Comparison of ENCODE assay signal across 10 cellular contexts in genomic region chr3:139534992-139535879, GRCh38. TPM values are rescaled to one million over a fixed set of nuclear protein-coding genes. Genes with fewer than 3 reads are reported as not detected.
DNase-seq lines count a peak whose midpoint lies in the region; TF ChIP-seq lines count a peak whose summit lies in the region.
"Had no signal": no experiment of that assay in that cellular context is flagged by ENCODE, and none has a peak within 500 bp of the region (broad histone marks: within the 10 kb centered on the region; RNA-seq: fewer than 3 reads in every experiment).

No MANE protein-coding gene starts in this region.

- H3K4me3 ChIP-seq in SJCRH30 (no peak overlapping the region), ovary (no peak overlapping the region)

- 9 to 21% (median 11%) methylated on average over 12 of the region's 12 CpGs for WGBS in ovary, 3 donors

- TF ChIP-seq POLR2A in ovary (IDR thresholded peaks at IDR 0.05), result no peak

- H3K4me1 ChIP-seq in SJCRH30, result peaks cover 60% of the 10 kb centered on the region
- H3K4me1 ChIP-seq in ovary (ENCODE audit: insufficient read depth), result peaks cover 54% of the 10 kb centered on the region

- H3K27ac ChIP-seq in SJCRH30 (peak overlapping the region; percentile 92), ovary (peak overlapping the region; percentile 59 to 97)

- H3K36me3 ChIP-seq in SJCRH30 (peaks cover 27% of the 10 kb centered on the region), ovary (no peaks in the 10 kb centered on the region)

- TF ChIP-seq CTCF in ovary (IDR thresholded peaks at IDR 0.05), result no peak

- no peak for TF ChIP-seq EP300 in ovary (IDR thresholded peaks at IDR 0.05)

- intact Hi-C loops in ovary (cut with DNase I), result no loop called here

- H3K9me3 ChIP-seq in SJCRH30 (replicated peaks) (no peaks in the 10 kb centered on the region), ovary (no peaks in the 10 kb centered on the region)

- DNase-seq in DMS 273 treated with DMSO at 0.1 percent for 48 hours (lab: John Stamatoyannopoulos, UW) (peak; percentile 87), SJCRH30 (peak; percentile 91 to 95), fibroblast of the conjunctiva (ENCODE audit: low read depth) (peak; percentile 88), ovary (peak; percentile 74 to 85 (median 84)), G401 (ENCODE audit: low spot score) (no peak), NCI-H748 (lab: John Stamatoyannopoulos, UW; ENCODE audit: unreplicated experiment) (no peak), MV-4-11 (lab: John Stamatoyannopoulos, UW) (no peak), KBM-7 (no peak)
- DNase-seq: GDM1 had no signal

- in situ Hi-C loops in G401 (cut with HindIII; ENCODE audit: low sequenced_read_pairs) (no loop called here), KBM-7 (cut with MboI; ENCODE audit: low pct_unique_long_range_greater_than_20kb, low sequenced_read_pairs) (no loop called here)

- no peaks in the 10 kb centered on the region for H3K27me3 ChIP-seq in SJCRH30
- H3K27me3 ChIP-seq in ovary, result no peaks in the 10 kb centered on the region

RNA-seq across cellular contexts. Expression of gene RBP1, which starts 4.3 kb away (rescaled TPM):
- 839 and 902 TPM in 2 replicates for total RNA-seq in SJCRH30 (2014; rRNA removed; shearing (Covaris generic))
- 1,000 to 10,000 TPM in 4 of 7 donors, 100 to 1,000 TPM in 3; 599 to 1,818 (median 1,035) TPM for total RNA-seq in ovary
- 1,000 to 10,000 TPM; 1,326 to 3,076 TPM for polyA plus RNA-seq in ovary
- total RNA-seq in G401 (2014; rRNA removed; shearing (Covaris generic)), result not detected in 2 replicates

RNA-seq across cellular contexts. Expression of gene RBP2, which starts 58.9 kb away (rescaled TPM):
- not detected in 2 replicates for total RNA-seq in SJCRH30 (2014; rRNA removed; shearing (Covaris generic))
- 1 to 10 TPM in 1 of 7 donors, under 1 TPM in 1, not detected in 5; 0.69 to 2.3 TPM for total RNA-seq in ovary
- under 1 TPM in 1 of 2 donors, not detected in 1; 0.13 TPM for polyA plus RNA-seq in ovary
- not detected in 2 replicates for total RNA-seq in G401 (2014; rRNA removed; shearing (Covaris generic))
- total RNA-seq: renal cortical epithelial cell had no signal

Comparison
In these comparisons a context has a peak if more than half of its experiments do, and no peak if none do; other contexts are left out.
1. DNase-seq: peak in DMS 273 treated with DMSO at 0.1 percent for 48 hours (single experiment), SJCRH30 (2 of 2), fibroblast of the conjunctiva (single experiment) and ovary (5 of 5); none in G401 (single experiment), NCI-H748 (single experiment), MV-4-11 (single experiment) and KBM-7 (single experiment).
2. RNA of gene RBP1, which starts 4.3 kb away (total RNA-seq): 599 to 1,818 TPM in ovary and 839 to 902 TPM in SJCRH30; not detected in G401; every median in the first group is over 100 times any median in the second.